ENCODE assay signal across 28 cellular contexts in the genomic region with DNA sequence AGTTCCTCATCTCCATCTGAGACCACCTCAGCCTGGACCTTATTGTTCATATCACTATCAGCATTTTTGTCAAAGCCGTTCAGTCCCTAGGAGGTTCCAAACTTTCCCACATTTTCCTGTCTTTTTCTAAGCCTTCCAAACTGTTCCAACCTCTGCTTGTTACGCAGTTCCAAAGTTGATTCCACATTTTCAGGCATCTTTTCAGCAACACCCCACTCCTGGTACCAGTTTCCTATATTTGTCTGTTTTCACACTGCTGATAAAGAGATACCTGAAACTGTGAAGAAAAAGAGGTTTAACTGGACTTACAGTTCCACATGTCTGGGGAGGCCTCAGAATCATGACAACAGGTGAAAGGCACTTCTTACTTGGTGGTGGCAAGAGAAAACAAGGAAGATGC.
"Had no signal": no experiment of that assay in that cellular context is flagged by ENCODE, and none has a peak within 500 bp of the region (broad histone marks: within the 10 kb centered on the region; RNA-seq: fewer than 3 reads in every experiment).

No MANE protein-coding gene starts in this region.

- H3K4me1 ChIP-seq: colonic mucosa, esophagus muscularis mucosa, esophagus squamous epithelium, foreskin keratinocyte, gastrocnemius medialis, gastroesophageal sphincter, heart left ventricle, heart right ventricle had no signal

- H3K36me3 ChIP-seq: colonic mucosa, esophagus muscularis mucosa, esophagus squamous epithelium, gastrocnemius medialis, gastroesophageal sphincter, heart left ventricle, heart right ventricle had no signal

- DNase-seq: colonic mucosa; cortex of kidney; dermis blood vessel endothelial cell; dorsolateral prefrontal cortex; effector CD4-positive, alpha-beta T cell; effector CD8-positive, alpha-beta T cell; effector memory CD4-positive, alpha-beta T cell; effector memory CD8-positive, alpha-beta T cell; endodermal cell; erythroblast; esophagus squamous epithelium; foreskin fibroblast; foreskin keratinocyte; foreskin melanocyte; gastrocnemius medialis; glutamatergic neuron; head of caudate nucleus; heart left ventricle; heart right ventricle had no signal

- H3K27ac ChIP-seq: colonic mucosa, coronary artery, dorsolateral prefrontal cortex, epithelial cell of prostate, esophagus muscularis mucosa, esophagus squamous epithelium, foreskin keratinocyte, gastrocnemius medialis, gastroesophageal sphincter, heart left ventricle, heart right ventricle had no signal

- H3K4me3 ChIP-seq: colonic mucosa, coronary artery, dorsolateral prefrontal cortex, esophagus muscularis mucosa, esophagus squamous epithelium, gastrocnemius medialis, gastroesophageal sphincter, heart left ventricle, heart right ventricle had no signal

- H3K27me3 ChIP-seq: colonic mucosa, dorsolateral prefrontal cortex, esophagus muscularis mucosa, esophagus squamous epithelium, foreskin keratinocyte, gastrocnemius medialis, gastroesophageal sphincter, heart left ventricle, heart right ventricle had no signal

- H3K9me3 ChIP-seq: colonic mucosa, gastrocnemius medialis had no signal

- ATAC-seq: effector memory CD8-positive, alpha-beta T cell; esophagus mucosa; foreskin keratinocyte; gastrocnemius medialis; gastroesophageal sphincter; heart left ventricle; heart right ventricle had no signal

- FAIRE-seq: colon, endometrium, endothelial cell of umbilical vein, frontal cortex had no signal
